In the genomic region with DNA sequence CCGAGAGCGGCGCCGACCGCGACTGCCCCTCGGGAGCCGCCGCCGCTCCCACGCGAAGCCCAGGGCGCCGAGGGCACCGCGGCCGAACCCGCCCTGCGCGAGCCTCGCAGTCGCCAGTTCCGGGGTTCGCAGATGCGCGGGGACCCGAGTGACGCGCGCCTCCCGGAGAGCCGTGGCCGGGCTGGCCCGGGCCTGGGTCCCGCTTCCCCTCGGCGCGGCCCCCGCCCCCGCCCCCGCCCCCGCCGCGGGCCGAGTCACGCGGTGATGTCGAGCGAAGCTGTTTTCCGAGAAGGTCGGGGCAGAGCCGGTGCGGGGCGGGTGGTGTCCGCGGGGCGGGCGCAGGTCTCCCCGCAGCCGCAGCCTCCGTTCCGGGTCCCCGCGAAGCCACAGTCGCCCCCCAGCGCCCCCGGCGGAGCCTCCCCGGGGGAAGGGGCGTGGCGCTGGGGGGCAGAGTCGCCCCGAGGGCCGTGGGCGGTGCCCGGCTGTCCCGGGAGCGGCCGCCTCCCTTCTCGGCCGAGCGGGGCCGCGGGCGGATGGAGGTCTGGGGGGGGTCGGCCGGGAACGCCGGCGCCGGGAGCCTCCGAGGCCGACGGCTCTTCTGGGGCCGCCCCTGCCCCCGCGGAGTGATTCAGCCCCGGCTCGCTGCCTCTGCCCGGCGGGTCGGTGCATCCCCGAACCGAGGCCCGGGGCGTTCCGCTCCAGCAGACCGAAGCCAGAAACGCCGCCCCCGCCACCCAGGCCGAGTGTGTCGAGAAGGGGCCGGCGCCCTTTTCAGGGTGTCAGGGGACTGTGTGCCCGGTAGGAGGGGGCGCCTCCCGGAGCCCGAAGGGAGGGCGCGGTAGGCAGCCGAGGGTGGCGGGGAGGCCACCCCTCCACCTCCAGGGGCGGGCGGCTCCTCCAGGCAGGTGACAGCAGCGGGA, we compare ENCODE assay signal across 8 cellular contexts. TPM values are rescaled to one million over a fixed set of nuclear protein-coding genes. Genes with fewer than 3 reads are reported as not detected.
DNase-seq lines count a peak whose midpoint lies in the region; ATAC-seq lines count a peak whose summit lies in the region.

No MANE protein-coding gene starts in this region.

- H3K4ac ChIP-seq in trophoblast cell (ENCODE audit: low read depth, low read length) = peak overlapping the region; percentile 84

- H3K79me1 ChIP-seq in trophoblast cell (ENCODE audit: low read length) = peaks cover 37% of the 10 kb centered on the region

- H3K9me3 ChIP-seq in HUES48 (ENCODE audit: control insufficient read depth, insufficient read depth, low read length) = no peaks in the 10 kb centered on the region
- no peaks in the 10 kb centered on the region for H3K9me3 ChIP-seq in trophoblast cell (ENCODE audit: insufficient read depth, low read depth, low read length)

- H3K27me3 ChIP-seq in HUES48 (ENCODE audit: control insufficient read depth, insufficient read depth, low read length) (peaks cover 45% of the 10 kb centered on the region), trophoblast cell (ENCODE audit: insufficient read depth, low read length) (peaks cover 10% of the 10 kb centered on the region)

- H3K14ac ChIP-seq in trophoblast cell (ENCODE audit: low read length) = peak overlapping the region; percentile 60

- H3K4me3 ChIP-seq in HUES48 (ENCODE audit: low read depth, low read length) (peak overlapping the region; percentile 51), trophoblast cell (ENCODE audit: low read depth, low read length) (peak overlapping the region; percentile 85)

- no peak for ATAC-seq in GM21367 (IDR thresholded peaks at IDR 0.05; ENCODE audit: unreplicated experiment)

- H4K91ac ChIP-seq in trophoblast cell (ENCODE audit: low read depth, low read length) = peak overlapping the region; percentile 67

- DNase-seq in CD1c-positive myeloid dendritic cell (ENCODE audit: extremely low spot score) (peak; percentile 75), activated T-helper 1 cell treated with Interleukin-2 at 50 U/mL for 16 hours (ENCODE audit: low read depth) (peak; percentile 13), glomerular visceral epithelial cell (ENCODE audit: extremely low spot score) (peak; percentile 43), trophoblast cell (no peak), NCI-H69 (lab: John Stamatoyannopoulos, UW) (no peak), DMS79 treated with DMSO at 0.1 percent for 48 hours (lab: John Stamatoyannopoulos, UW) (no peak)

- peak overlapping the region; percentile 15 for H2BK5ac ChIP-seq in trophoblast cell (ENCODE audit: low read depth, low read length, poor library complexity)

- H3K9ac ChIP-seq in HUES48 (ENCODE audit: low read depth, low read length) = no peak overlapping the region
- H3K9ac ChIP-seq in trophoblast cell (ENCODE audit: low read length) = peak overlapping the region; percentile 23

- H4K12ac ChIP-seq in trophoblast cell (ENCODE audit: low read depth, low read length) = no peak overlapping the region

- peak overlapping the region; percentile 42 for H2AK5ac ChIP-seq in trophoblast cell (ENCODE audit: low read length)

- H3K36me3 ChIP-seq in HUES48 (ENCODE audit: control insufficient read depth, insufficient read depth, low read length) = no peaks in the 10 kb centered on the region
- H3K36me3 ChIP-seq in trophoblast cell (ENCODE audit: control insufficient read depth in 1 of 2, insufficient read depth in 2 of 2, low read length in 2 of 2) = peaks cover 11 to 12% of the 10 kb centered on the region in 2 experiments

- peak overlapping the region; percentile 74 for H3K18ac ChIP-seq in trophoblast cell (ENCODE audit: low read length)

- WGBS in trophoblast cell (ENCODE audit: extremely low coverage, insufficient coverage, insufficient read length) = no CpG with 5 or more reads among the region's 126 CpGs

- H3K23ac ChIP-seq in trophoblast cell (ENCODE audit: low read length) = no peak overlapping the region

- peak overlapping the region; percentile 21 for H4K8ac ChIP-seq in trophoblast cell (ENCODE audit: low read depth, low read length)

- no peak overlapping the region for H2AFZ ChIP-seq in trophoblast cell (ENCODE audit: insufficient read depth, low read length, poor library complexity)

- peaks cover 41% of the 10 kb centered on the region for H3K79me2 ChIP-seq in trophoblast cell (ENCODE audit: control insufficient read depth, insufficient read depth, low read length, poor library complexity)

- H3K27ac ChIP-seq in HUES48 (ENCODE audit: low read depth, low read length) (no peak overlapping the region), trophoblast cell (ENCODE audit: low read depth, low read length) (no peak overlapping the region)

- peaks cover 35% of the 10 kb centered on the region for H3K4me1 ChIP-seq in HUES48 (ENCODE audit: control insufficient read depth, insufficient read depth, low read length)
- peaks cover 46 to 50% of the 10 kb centered on the region in 2 experiments for H3K4me1 ChIP-seq in trophoblast cell (ENCODE audit: control insufficient read depth in 1 of 2, insufficient read depth in 2 of 2, low read length in 2 of 2)

- H3K4me2 ChIP-seq in trophoblast cell (ENCODE audit: low read length) = peak overlapping the region; percentile 87

- H2BK12ac ChIP-seq in trophoblast cell (ENCODE audit: low read length) = no peak overlapping the region

- peak overlapping the region; percentile 10 for H2BK120ac ChIP-seq in trophoblast cell (ENCODE audit: insufficient read depth, low read length, poor library complexity)

RNA-seq across cellular contexts. Expression of a gene that starts 1.5 kb away (rescaled TPM):
- 73.5 and 78.5 TPM in 2 replicates for polyA plus RNA-seq in trophoblast cell (2013)

Comparison
In these comparisons a context has a peak if more than half of its experiments do, and no peak if none do; other contexts are left out.
1. DNase-seq: peak in CD1c-positive myeloid dendritic cell (single experiment), activated T-helper 1 cell treated with Interleukin-2 at 50 U/mL for 16 hours (single experiment) and glomerular visceral epithelial cell (single experiment); none in trophoblast cell (0 of 2), NCI-H69 (single experiment) and DMS79 treated with DMSO at 0.1 percent for 48 hours (single experiment).